ENCODE assay signal across 9 cellular contexts in genomic region chr9:133144887-133145466, GRCh38. TPM values are rescaled to one million over a fixed set of nuclear protein-coding genes. Genes with fewer than 3 reads are reported as not detected.
DNase-seq lines count a peak whose midpoint lies in the region; ATAC-seq and TF ChIP-seq lines count a peak whose summit lies in the region.
"Had no signal": no experiment of that assay in that cellular context is flagged by ENCODE, and none has a peak within 500 bp of the region (broad histone marks: within the 10 kb centered on the region; RNA-seq: fewer than 3 reads in every experiment).

No MANE protein-coding gene starts in this region.

- H3K36me3 ChIP-seq in liver (ENCODE audit: control insufficient read depth in 4 of 4, insufficient read depth in 3 of 4, low read depth in 1 of 4, low read length in 3 of 4) (no peaks in the 10 kb centered on the region), tibial nerve (no peaks in the 10 kb centered on the region)

- no peak for TF ChIP-seq EP300 in tibial nerve (IDR thresholded peaks at IDR 0.05)

- H3K27me3 Mint-ChIP-seq in activated naive CD4-positive, alpha-beta T cell treated with anti-CD3 and anti-CD28 coated beads, Interleukin-2, amount 10 ng/mL, durations not matched to agents 7 days and 5 days = peaks cover 5% of the 10 kb centered on the region
- H3K27me3 Mint-ChIP-seq in activated T-cell treated with anti-CD3 and anti-CD28 coated beads, Interleukin-2, amount 50 U/mL, for 72 hours (ENCODE audit: low read depth) = no peaks in the 10 kb centered on the region

- peaks cover 7% of the 10 kb centered on the region for H3K36me3 Mint-ChIP-seq in activated naive CD4-positive, alpha-beta T cell treated with anti-CD3 and anti-CD28 coated beads, Interleukin-2, amount 10 ng/mL, durations not matched to agents 7 days and 5 days
- H3K36me3 Mint-ChIP-seq in activated T-cell treated with anti-CD3 and anti-CD28 coated beads, Interleukin-2, amount 50 U/mL, for 72 hours (ENCODE audit: insufficient read depth in 2 of 2) = no peaks in the 10 kb centered on the region

- no peak for DNase-seq in activated naive CD4-positive, alpha-beta T cell treated with anti-CD3 and anti-CD28 coated beads, Interleukin-2, amount 10 ng/mL, durations not matched to agents 7 days and 5 days
- no peak for DNase-seq in activated naive CD4-positive, alpha-beta T cell (lab: John Stamatoyannopoulos, UW)
- DNase-seq in activated T-cell treated with anti-CD3 and anti-CD28 coated beads, Interleukin-2, amount 50 U/mL, for 72 hours = no peak
- no peak for DNase-seq in tibial nerve (ENCODE audit: low spot score in 2 of 2)
- no peak for DNase-seq in NCI-H1436 treated with DMSO at 0.1 percent for 48 hours (lab: John Stamatoyannopoulos, UW)
- no peak for DNase-seq in NCI-H446 treated with DMSO at 0.1 percent for 48 hours (lab: John Stamatoyannopoulos, UW)
- no peak for DNase-seq in AG08396 (ENCODE audit: low spot score)
- DNase-seq: KG1 had no signal

- H3K27ac Mint-ChIP-seq in activated naive CD4-positive, alpha-beta T cell treated with anti-CD3 and anti-CD28 coated beads, Interleukin-2, amount 10 ng/mL, durations not matched to agents 7 days and 5 days = peak overlapping the region; percentile 93
- peak overlapping the region; percentile 65 for H3K27ac Mint-ChIP-seq in activated T-cell treated with anti-CD3 and anti-CD28 coated beads, Interleukin-2, amount 50 U/mL, for 72 hours

- no peaks in the 10 kb centered on the region for H3K27me3 ChIP-seq in liver (ENCODE audit: control insufficient read depth in 4 of 4, insufficient read depth in 4 of 4, low read length in 3 of 4)
- no peaks in the 10 kb centered on the region for H3K27me3 ChIP-seq in tibial nerve

- H3K27ac ChIP-seq in liver (ENCODE audit: low read depth in 1 of 2, low read length in 2 of 2) = peak overlapping the region; percentile 39 to 78
- H3K27ac ChIP-seq in tibial nerve = peak overlapping the region; percentile 5 to 67 (median 60)

- TF ChIP-seq POLR2A in tibial nerve (IDR thresholded peaks at IDR 0.05) = no peak

- CTCF ChIA-PET in activated naive CD4-positive, alpha-beta T cell treated with anti-CD3 and anti-CD28 coated beads, Interleukin-2, amount 10 ng/mL, durations not matched to agents 7 days and 5 days (lab: Charles Lee) = interaction anchor here (0.6 to 8.0 kb wide), 13 partner anchors 10 to 122 kb away, joined by 3 to 357 read pairs (median 9); partner anchors contain the start of gene RALGDS

- no peak for ATAC-seq in activated T-cell treated with anti-CD3 and anti-CD28 coated beads, Interleukin-2, amount 50 U/mL, for 72 hours (replicated peaks in 1 of 2)

- peaks cover 82% of the 10 kb centered on the region for H3K4me1 Mint-ChIP-seq in activated naive CD4-positive, alpha-beta T cell treated with anti-CD3 and anti-CD28 coated beads, Interleukin-2, amount 10 ng/mL, durations not matched to agents 7 days and 5 days
- H3K4me1 Mint-ChIP-seq in activated T-cell treated with anti-CD3 and anti-CD28 coated beads, Interleukin-2, amount 50 U/mL, for 72 hours (ENCODE audit: low read depth) = peaks cover 67% of the 10 kb centered on the region

- H3K4me3 Mint-ChIP-seq in activated naive CD4-positive, alpha-beta T cell treated with anti-CD3 and anti-CD28 coated beads, Interleukin-2, amount 10 ng/mL, durations not matched to agents 7 days and 5 days = peak overlapping the region; percentile 64
- peak overlapping the region; percentile 84 to 85 for H3K4me3 Mint-ChIP-seq in activated T-cell treated with anti-CD3 and anti-CD28 coated beads, Interleukin-2, amount 50 U/mL, for 72 hours

- no peaks in the 10 kb centered on the region for H3K9me3 Mint-ChIP-seq in activated naive CD4-positive, alpha-beta T cell treated with anti-CD3 and anti-CD28 coated beads, Interleukin-2, amount 10 ng/mL, durations not matched to agents 7 days and 5 days
- no peaks in the 10 kb centered on the region for H3K9me3 Mint-ChIP-seq in activated T-cell treated with anti-CD3 and anti-CD28 coated beads, Interleukin-2, amount 50 U/mL, for 72 hours

- H3K9me3 ChIP-seq in liver (ENCODE audit: control insufficient read depth in 4 of 4, low read length in 3 of 4) (no peaks in the 10 kb centered on the region), tibial nerve (no peaks in the 10 kb centered on the region)

- TF ChIP-seq CTCF in liver (IDR thresholded peaks at IDR 0.05; ENCODE audit: low read depth, low read length, missing input control) (no peak), tibial nerve (IDR thresholded peaks at IDR 0.05) (no peak)

- WGBS in liver = 59% methylated on average over 14 of the region's 14 CpGs
- 51 to 53% methylated on average over 14 of the region's 14 CpGs for WGBS in tibial nerve, 2 donors

- H3K4me1 ChIP-seq in liver (ENCODE audit: control insufficient read depth in 4 of 4, insufficient read depth in 4 of 4, low read length in 3 of 4) (peaks cover 5 to 40% (median 18%) of the 10 kb centered on the region in 4 donors), tibial nerve (peaks cover 0 to 80% (median 49%) of the 10 kb centered on the region in 4 donors)

- no peak overlapping the region for H3K9ac ChIP-seq in liver (ENCODE audit: low read depth in 1 of 2, low read length in 2 of 2)

- H3K4me3 ChIP-seq in liver (ENCODE audit: low read depth in 1 of 3, low read length in 3 of 3) (no peak overlapping the region), tibial nerve (peak overlapping the region in 2 of 4 donors; percentile 30 to 43)

- TF ChIP-seq RAD21 in liver (IDR thresholded peaks at IDR 0.05) = no peak

TF ChIP-seq in liver, 16 proteins besides CTCF, POLR2A, EP300 and RAD21:
- TF ChIP-seq HNF4A (conservative IDR thresholded peaks at IDR 0.05) = peak in 1 of 2 donors; percentile 20
- no peak for TF ChIP-seq SP1 (IDR thresholded peaks at IDR 0.05)

RNA-seq across cellular contexts. Expression of gene GBGT1, which starts 18.7 kb away (rescaled TPM):
- 1 to 10 TPM in 1 of 2 donors, under 1 TPM in 1; 0.86 to 2.0 TPM for total RNA-seq in activated T-cell treated with anti-CD3 and anti-CD28 coated beads, Interleukin-2, amount 50 U/mL, for 72 hours
- total RNA-seq in liver = 10 to 100 TPM in 1 of 2 donors, 1 to 10 TPM in 1; 3.4 to 25.7 TPM
- polyA plus RNA-seq in liver = 1 to 10 TPM in 1 of 2 donors, under 1 TPM in 1; 0.33 to 1.2 TPM
- 10 to 100 TPM; 15.3 to 63.3 (median 36.8) TPM for total RNA-seq in tibial nerve

RNA-seq across cellular contexts. Expression of gene RALGDS, which starts 23.9 kb away (rescaled TPM):
- total RNA-seq in activated T-cell treated with anti-CD3 and anti-CD28 coated beads, Interleukin-2, amount 50 U/mL, for 72 hours = 10 to 100 TPM; 50.7 to 78.2 TPM
- total RNA-seq in liver (10 to 100 TPM in 1 of 2 donors, 1 to 10 TPM in 1; 9.5 to 19.0 TPM), tibial nerve (10 to 100 TPM; 34.5 to 60.0 (median 48.7) TPM)
- polyA plus RNA-seq in liver = 1 to 10 TPM; 1.3 to 5.0 TPM
